ENCODE assay signal across 17 cellular contexts in genomic region chr7:42247301-42247700, GRCh38. TPM values are rescaled to one million over a fixed set of nuclear protein-coding genes. Genes with fewer than 3 reads are reported as not detected.
A peak's percentile ranks its signal among the peaks of the same experiment; 100 is the strongest.
DNase-seq lines count a peak whose midpoint lies in the region; ATAC-seq and TF ChIP-seq lines count a peak whose summit lies in the region.
"Had no signal": no experiment of that assay in that cellular context is flagged by ENCODE, and none has a peak within 500 bp of the region (broad histone marks: within the 10 kb centered on the region; RNA-seq: fewer than 3 reads in every experiment).

No MANE protein-coding gene starts in this region.

- POLR2A ChIA-PET in AG04450 (lab: Yijun Ruan, JAX) = no interaction called here

- H3K9me3 ChIP-seq in AG04450 (ENCODE audit: control insufficient read depth, insufficient read depth, low read length) = peaks cover 3% of the 10 kb centered on the region; the same call in 1 of the 2 replicates
- H3K9me3 ChIP-seq: prostate gland, tibial nerve had no signal

- H3K27ac ChIP-seq in AG04450 (ENCODE audit: low read depth, low read length) = no peak overlapping the region
- H3K27ac ChIP-seq: BLaER1, prostate gland, tibial nerve had no signal

- DNase-seq in AG04450 (ENCODE audit: low read depth, low spot score) (no peak), HCEC 1CT (peak; percentile 84), astrocyte of the spinal cord (ENCODE audit: low read depth, low spot score) (peak; percentile 85), islet precursor cell (peak; percentile 82), NCI-H524 treated with DMSO at 0.1 percent for 48 hours (lab: John Stamatoyannopoulos, UW) (no peak), lower leg skin (ENCODE audit: low spot score in 2 of 2) (no peak)
- no peak for DNase-seq in stimulated activated naive CD8-positive, alpha-beta T cell treated with anti-CD3 and anti-CD28 coated beads, Interleukin-15, Interleukin-2, amounts not matched to agents 100 U/mL and 50 U/mL, for 24 hours
- DNase-seq: activated B cell treated with CpG ODN at 0.5 μM for 24 hours; activated naive CD4-positive, alpha-beta T cell treated with Interleukin-2 at 50 U/mL for 16 hours; DMS153; MV-4-11; NCI-H2171 had no signal

- H3K27me3 ChIP-seq in AG04450 (ENCODE audit: control insufficient read depth, insufficient read depth, low read length) = peaks cover 2% of the 10 kb centered on the region
- H3K27me3 ChIP-seq: BLaER1, tibial nerve had no signal

- H3K4me3 ChIP-seq in AG04450 (ENCODE audit: low read depth, low read length) (no peak overlapping the region), astrocyte of the spinal cord (ENCODE audit: low read depth, low read length) (no peak overlapping the region), lower leg skin (ENCODE audit: low read depth, poor library complexity, severe bottlenecking) (no peak overlapping the region)
- H3K4me3 ChIP-seq: BLaER1, prostate gland, tibial nerve had no signal

- in situ Hi-C loops in astrocyte of the spinal cord (cut with HindIII; ENCODE audit: low sequenced_read_pairs) = no loop called here

- intact Hi-C loops in lower leg skin (cut with DNase I; ENCODE audit: low total_unique reads) = no loop called here

- TF ChIP-seq POLR2A in lower leg skin (IDR thresholded peaks at IDR 0.05) = no peak

- WGBS in lower leg skin, 2 donors = 68 to 84% methylated on average over 5 of the region's 5 CpGs

- CTCF ChIA-PET in AG04450 (lab: Charles Lee) = interaction anchor here (1.2 to 2.5 kb wide), 2 partner anchors 270 to 306 kb away, joined by 4 to 12 read pairs; no protein-coding TSS in a partner anchor

- no peak for ATAC-seq in stimulated activated naive CD8-positive, alpha-beta T cell treated with anti-CD3 and anti-CD28 coated beads, Interleukin-15, Interleukin-2, amounts not matched to agents 100 U/mL and 50 U/mL, for 24 hours
- no peak for ATAC-seq in HG03025 (IDR thresholded peaks at IDR 0.05; ENCODE audit: low FRiP score, unreplicated experiment)

- TF ChIP-seq CTCF in AG04450 (IDR thresholded peaks at IDR 0.05; ENCODE audit: low read depth, low read length) = peak; percentile 32
- peak; percentile 35 for TF ChIP-seq CTCF in astrocyte of the spinal cord (IDR thresholded peaks at IDR 0.05; ENCODE audit: low read depth, low read length)
- no peak for TF ChIP-seq CTCF in lower leg skin (IDR thresholded peaks at IDR 0.05)

RNA-seq across cellular contexts. Expression of gene GLI3, which starts 10.3 kb away (rescaled TPM):
- 6.0 and 7.2 TPM in 2 replicates for polyA plus RNA-seq in AG04450 (2011; rRNA removed)
- polyA minus RNA-seq in AG04450 (2011; rRNA and poly(A)+ RNA removed) = 16.7 and 17.4 TPM in 2 replicates
- total RNA-seq in lower leg skin = 10 to 100 TPM; 16.4 to 28.2 (median 18.3) TPM
- total RNA-seq: activated B cell treated with CpG ODN at 0.5 μM for 24 hours, HT-29 had no signal

Comparison
In these comparisons a context has a peak if more than half of its experiments do, and no peak if none do; other contexts are left out.
1. DNase-seq: peak in HCEC 1CT (single experiment), astrocyte of the spinal cord (single experiment) and islet precursor cell (single experiment); none in AG04450 (single experiment), stimulated activated naive CD8-positive, alpha-beta T cell treated with anti-CD3 and anti-CD28 coated beads, Interleukin-15, Interleukin-2, amounts not matched to agents 100 U/mL and 50 U/mL, for 24 hours (single experiment), NCI-H524 treated with DMSO at 0.1 percent for 48 hours (single experiment) and lower leg skin (0 of 2).
2. CTCF ChIP-seq: peak in AG04450 (single experiment) and astrocyte of the spinal cord (single experiment); none in lower leg skin (0 of 3).